ENCODE assay signal across 26 cellular contexts in genomic region chr4:145473203-145473602, GRCh38.
"Had no signal": no experiment of that assay in that cellular context is flagged by ENCODE, and none has a peak within 500 bp of the region (broad histone marks: within the 10 kb centered on the region; RNA-seq: fewer than 3 reads in every experiment).

No MANE protein-coding gene starts in this region.

- H3K4me1 Mint-ChIP-seq: T-cell had no signal

- H3K27me3 ChIP-seq: MG63 had no signal

- H3K9me3 ChIP-seq: MG63, SK-N-SH had no signal

- H3K4me2 ChIP-seq: SK-N-SH had no signal

- H3K36me3 Mint-ChIP-seq: T-cell had no signal

- H3K4me3 ChIP-seq: MG63 had no signal

- H3K36me3 ChIP-seq: MG63 had no signal

- H3K27ac ChIP-seq: RWPE1 had no signal

- H3K27ac Mint-ChIP-seq: T-cell had no signal

- DNase-seq: IMR-90, Karpas-422, KG1, MG63, NCI-H1092, NCI-H1105 treated with DMSO at 0.1 percent for 48 hours, NCI-H1417 treated with DMSO at 0.1 percent for 48 hours, NCI-H146, NCI-H1694 treated with DMSO at 0.1 percent for 48 hours, NCI-H1930, NCI-H2081, NCI-H2171, NCI-H226, NCI-H446, NCI-H510A, NCI-H524 treated with DMSO at 0.1 percent for 48 hours, NCI-H69, NCI-H774, PC-3, SHP77, SK-N-SH, SW 1271, T-cell had no signal

- H3K4me3 Mint-ChIP-seq: T-cell had no signal

- ATAC-seq: HepG2, Panc1, PC-3, T-cell had no signal

- H3K9ac ChIP-seq: SK-N-SH had no signal
